ENCODE assay signal across 19 cellular contexts in the genomic region with DNA sequence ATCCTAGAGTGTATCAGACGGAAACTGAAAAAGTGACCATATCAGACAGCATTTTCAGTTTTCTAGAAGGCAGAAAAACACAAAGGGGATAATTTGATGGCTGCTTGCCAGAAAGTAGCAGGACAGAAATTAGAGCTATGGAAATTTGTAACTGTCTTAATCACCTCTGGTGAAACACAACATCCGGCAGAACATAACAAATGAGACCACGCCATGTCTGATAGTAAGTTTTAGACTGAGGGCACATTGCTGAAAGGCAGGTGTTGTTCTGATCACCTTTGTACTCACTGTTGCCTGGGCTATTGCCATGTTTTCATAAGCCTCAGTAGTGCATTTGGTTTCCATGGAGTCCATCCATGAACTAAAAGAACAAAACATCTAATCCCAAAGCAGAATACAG.
"Had no signal": no experiment of that assay in that cellular context is flagged by ENCODE, and none has a peak within 500 bp of the region (broad histone marks: within the 10 kb centered on the region; RNA-seq: fewer than 3 reads in every experiment).

No MANE protein-coding gene starts in this region.

- H3K4me3 ChIP-seq: dorsolateral prefrontal cortex, lower lobe of right lung, ovary, psoas muscle, skin epidermis, spleen, testis, tibial artery, upper lobe of left lung had no signal

- H3K27me3 ChIP-seq: dorsolateral prefrontal cortex, ovary, spleen, testis, tibial artery, upper lobe of left lung had no signal

- DNase-seq: cortex of kidney; dorsolateral prefrontal cortex; effector CD4-positive, alpha-beta T cell; left ventricle myocardium superior; lower lobe of right lung; natural killer cell; occipital lobe; ovary; posterior cingulate gyrus; psoas muscle; right cardiac atrium; spleen; stimulated activated CD4-positive, alpha-beta T cell treated with anti-CD3 and anti-CD28 coated beads, Interleukin-4, amount 100 ng/mL, for 4 hours; stimulated activated naive CD8-positive, alpha-beta T cell treated with anti-CD3 and anti-CD28 coated beads, Interleukin-15, Interleukin-2, amounts not matched to agents 100 U/mL and 50 U/mL, for 24 hours; substantia nigra; testis; tibial artery; upper lobe of left lung had no signal

- H3K27ac ChIP-seq: dorsolateral prefrontal cortex, lower lobe of right lung, ovary, psoas muscle, skin epidermis, spleen, testis, tibial artery, upper lobe of left lung had no signal

- H3K4me1 ChIP-seq: lower lobe of right lung, psoas muscle, spleen, testis, tibial artery, upper lobe of left lung had no signal

- H3K9me3 ChIP-seq: lower lobe of right lung, ovary, psoas muscle, spleen, testis, tibial artery, upper lobe of left lung had no signal

- H3K36me3 ChIP-seq: lower lobe of right lung, ovary, spleen, tibial artery, upper lobe of left lung had no signal
